17 cellular contexts compared by ENCODE assay signal in genomic region chr1:53273526-53273925, GRCh38.
"Had no signal": no experiment of that assay in that cellular context is flagged by ENCODE, and none has a peak within 500 bp of the region (broad histone marks: within the 10 kb centered on the region; RNA-seq: fewer than 3 reads in every experiment).

No MANE protein-coding gene starts in this region.

- H3K9me3 ChIP-seq: heart left ventricle, tibial artery, vagina had no signal

- H3K4me3 ChIP-seq: heart left ventricle, lung, tibial artery, vagina had no signal

- H2AFZ ChIP-seq: parathyroid adenoma had no signal

- H3K9ac ChIP-seq: parathyroid adenoma had no signal

- ATAC-seq: heart left ventricle; stimulated activated memory B cell treated with anti-CD40 and anti-IgM and Interleukin-4, amounts not matched to agents 10 μg/mL and 1 μg/mL and 100 μg/mL, for 72 hours; WTC11 had no signal

- H3K9me3 Mint-ChIP-seq: activated naive CD4-positive, alpha-beta T cell treated with anti-CD3 and anti-CD28 coated beads, Interleukin-2, amount 10 ng/mL, durations not matched to agents 7 days and 5 days; activated T-helper 1 cell treated with anti-CD3 and anti-CD28 coated beads, Interleukin-12 subunit alpha, Interleukin-12 subunit beta, Interleukin-2, Interleukin-4 antibody, amounts not matched to agents 30 ng/mL and 10 ng/mL and 1 ng/mL, durations not matched to agents 14 hours and 24 hours and 36 hours; stimulated activated memory B cell treated with anti-CD40 and anti-IgM and Interleukin-4, amounts not matched to agents 10 μg/mL and 1 μg/mL and 100 μg/mL, for 72 hours; WTC11 had no signal

- H3K27me3 Mint-ChIP-seq: activated naive CD4-positive, alpha-beta T cell treated with anti-CD3 and anti-CD28 coated beads, Interleukin-2, amount 10 ng/mL, durations not matched to agents 7 days and 5 days; stimulated activated memory B cell treated with anti-CD40 and anti-IgM and Interleukin-4, amounts not matched to agents 10 μg/mL and 1 μg/mL and 100 μg/mL, for 72 hours had no signal

- H3K36me3 ChIP-seq: vagina had no signal

- H3K27ac Mint-ChIP-seq: activated naive CD4-positive, alpha-beta T cell treated with anti-CD3 and anti-CD28 coated beads, Interleukin-2, amount 10 ng/mL, durations not matched to agents 7 days and 5 days; stimulated activated memory B cell treated with anti-CD40 and anti-IgM and Interleukin-4, amounts not matched to agents 10 μg/mL and 1 μg/mL and 100 μg/mL, for 72 hours had no signal

- H3K4me1 ChIP-seq: heart left ventricle, parathyroid adenoma, tibial artery, vagina had no signal

- FAIRE-seq: astrocyte, colon, frontal cortex, TTC549 had no signal

- H3K4me1 Mint-ChIP-seq: activated naive CD4-positive, alpha-beta T cell treated with anti-CD3 and anti-CD28 coated beads, Interleukin-2, amount 10 ng/mL, durations not matched to agents 7 days and 5 days; WTC11 had no signal

- H3K27ac ChIP-seq: heart left ventricle, parathyroid adenoma, tibial artery, vagina had no signal

- H3K79me2 ChIP-seq: parathyroid adenoma had no signal

- H3K4me3 Mint-ChIP-seq: activated naive CD4-positive, alpha-beta T cell treated with anti-CD3 and anti-CD28 coated beads, Interleukin-2, amount 10 ng/mL, durations not matched to agents 7 days and 5 days; activated T-helper 1 cell treated with anti-CD3 and anti-CD28 coated beads, Interleukin-12 subunit alpha, Interleukin-12 subunit beta, Interleukin-2, Interleukin-4 antibody, amounts not matched to agents 30 ng/mL and 10 ng/mL and 1 ng/mL, durations not matched to agents 14 hours and 24 hours and 36 hours; stimulated activated memory B cell treated with anti-CD40 and anti-IgM and Interleukin-4, amounts not matched to agents 10 μg/mL and 1 μg/mL and 100 μg/mL, for 72 hours; WTC11 had no signal

- H3K27me3 ChIP-seq: heart left ventricle, tibial artery, vagina had no signal

- DNase-seq: activated CD4-positive, alpha-beta T cell treated with anti-CD3 and anti-CD28 coated beads for 48 hours; activated naive CD4-positive, alpha-beta T cell treated with anti-CD3 and anti-CD28 coated beads, Interleukin-2, amount 10 ng/mL, durations not matched to agents 7 days and 5 days; heart left ventricle; retina; stimulated activated CD4-positive, alpha-beta T cell treated with anti-CD3 and anti-CD28 coated beads, Interleukin-2, amount 100 ng/mL, for 48 hours; SW 1271 had no signal
